Comparison of ENCODE assay signal across 1 cellular context in the genomic region with DNA sequence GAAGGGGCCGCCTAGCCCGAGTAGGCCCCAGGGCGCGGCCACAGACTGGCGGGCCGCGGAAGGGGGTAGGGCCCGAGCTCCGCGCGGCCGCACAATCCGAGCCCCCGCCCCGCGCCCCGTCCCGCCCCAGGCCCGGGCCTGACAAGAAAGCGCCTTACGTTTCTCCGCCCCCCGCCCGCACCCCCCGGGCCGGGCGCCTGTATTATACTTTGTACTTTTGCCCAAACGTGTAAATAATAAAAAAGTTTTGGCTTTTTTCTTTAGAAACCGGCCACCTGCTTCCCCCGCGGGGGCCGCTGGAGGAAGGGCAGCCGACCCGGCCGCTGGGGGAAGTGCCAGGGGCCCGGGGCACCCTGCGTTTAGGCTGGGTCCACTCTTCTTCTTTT.
TF ChIP-seq lines count a peak whose summit lies in the region.

No MANE protein-coding gene starts in this region.

TF ChIP-seq in A549, 52 proteins besides CTCF, POLR2A, EP300 and RAD21 (continued from another document):
- TF ChIP-seq, protein P1, sequence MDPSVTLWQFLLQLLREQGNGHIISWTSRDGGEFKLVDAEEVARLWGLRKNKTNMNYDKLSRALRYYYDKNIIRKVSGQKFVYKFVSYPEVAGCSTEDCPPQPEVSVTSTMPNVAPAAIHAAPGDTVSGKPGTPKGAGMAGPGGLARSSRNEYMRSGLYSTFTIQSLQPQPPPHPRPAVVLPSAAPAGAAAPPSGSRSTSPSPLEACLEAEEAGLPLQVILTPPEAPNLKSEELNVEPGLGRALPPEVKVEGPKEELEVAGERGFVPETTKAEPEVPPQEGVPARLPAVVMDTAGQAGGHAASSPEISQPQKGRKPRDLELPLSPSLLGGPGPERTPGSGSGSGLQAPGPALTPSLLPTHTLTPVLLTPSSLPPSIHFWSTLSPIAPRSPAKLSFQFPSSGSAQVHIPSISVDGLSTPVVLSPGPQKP (IDR thresholded peaks at IDR 0.05; ENCODE audit: low read depth, low read length): no peak
- no peak for TF ChIP-seq CBX2 (IDR thresholded peaks at IDR 0.05; ENCODE audit: borderline replicate concordance, low read depth)
- no peak for TF ChIP-seq CHD4 (IDR thresholded peaks at IDR 0.05; ENCODE audit: borderline replicate concordance)
- no peak for TF ChIP-seq MAFK (IDR thresholded peaks at IDR 0.05; ENCODE audit: partially characterized antibody)
- TF ChIP-seq JUN (IDR thresholded peaks at IDR 0.05): no peak
- no peak for TF ChIP-seq GATA3 (IDR thresholded peaks at IDR 0.05; ENCODE audit: borderline replicate concordance)
- TF ChIP-seq, protein P2, sequence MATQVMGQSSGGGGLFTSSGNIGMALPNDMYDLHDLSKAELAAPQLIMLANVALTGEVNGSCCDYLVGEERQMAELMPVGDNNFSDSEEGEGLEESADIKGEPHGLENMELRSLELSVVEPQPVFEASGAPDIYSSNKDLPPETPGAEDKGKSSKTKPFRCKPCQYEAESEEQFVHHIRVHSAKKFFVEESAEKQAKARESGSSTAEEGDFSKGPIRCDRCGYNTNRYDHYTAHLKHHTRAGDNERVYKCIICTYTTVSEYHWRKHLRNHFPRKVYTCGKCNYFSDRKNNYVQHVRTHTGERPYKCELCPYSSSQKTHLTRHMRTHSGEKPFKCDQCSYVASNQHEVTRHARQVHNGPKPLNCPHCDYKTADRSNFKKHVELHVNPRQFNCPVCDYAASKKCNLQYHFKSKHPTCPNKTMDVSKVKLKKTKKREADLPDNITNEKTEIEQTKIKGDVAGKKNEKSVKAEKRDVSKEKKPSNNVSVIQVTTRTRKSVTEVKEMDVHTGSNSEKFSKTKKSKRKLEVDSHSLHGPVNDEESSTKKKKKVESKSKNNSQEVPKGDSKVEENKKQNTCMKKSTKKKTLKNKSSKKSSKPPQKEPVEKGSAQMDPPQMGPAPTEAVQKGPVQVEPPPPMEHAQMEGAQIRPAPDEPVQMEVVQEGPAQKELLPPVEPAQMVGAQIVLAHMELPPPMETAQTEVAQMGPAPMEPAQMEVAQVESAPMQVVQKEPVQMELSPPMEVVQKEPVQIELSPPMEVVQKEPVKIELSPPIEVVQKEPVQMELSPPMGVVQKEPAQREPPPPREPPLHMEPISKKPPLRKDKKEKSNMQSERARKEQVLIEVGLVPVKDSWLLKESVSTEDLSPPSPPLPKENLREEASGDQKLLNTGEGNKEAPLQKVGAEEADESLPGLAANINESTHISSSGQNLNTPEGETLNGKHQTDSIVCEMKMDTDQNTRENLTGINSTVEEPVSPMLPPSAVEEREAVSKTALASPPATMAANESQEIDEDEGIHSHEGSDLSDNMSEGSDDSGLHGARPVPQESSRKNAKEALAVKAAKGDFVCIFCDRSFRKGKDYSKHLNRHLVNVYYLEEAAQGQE (IDR thresholded peaks at IDR 0.05): no peak
- TF ChIP-seq, protein P3, sequence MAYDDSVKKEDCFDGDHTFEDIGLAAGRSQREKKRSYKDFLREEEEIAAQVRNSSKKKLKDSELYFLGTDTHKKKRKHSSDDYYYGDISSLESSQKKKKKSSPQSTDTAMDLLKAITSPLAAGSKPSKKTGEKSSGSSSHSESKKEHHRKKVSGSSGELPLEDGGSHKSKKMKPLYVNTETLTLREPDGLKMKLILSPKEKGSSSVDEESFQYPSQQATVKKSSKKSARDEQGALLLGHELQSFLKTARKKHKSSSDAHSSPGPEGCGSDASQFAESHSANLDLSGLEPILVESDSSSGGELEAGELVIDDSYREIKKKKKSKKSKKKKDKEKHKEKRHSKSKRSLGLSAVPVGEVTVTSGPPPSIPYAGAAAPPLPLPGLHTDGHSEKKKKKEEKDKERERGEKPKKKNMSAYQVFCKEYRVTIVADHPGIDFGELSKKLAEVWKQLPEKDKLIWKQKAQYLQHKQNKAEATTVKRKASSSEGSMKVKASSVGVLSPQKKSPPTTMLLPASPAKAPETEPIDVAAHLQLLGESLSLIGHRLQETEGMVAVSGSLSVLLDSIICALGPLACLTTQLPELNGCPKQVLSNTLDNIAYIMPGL (CRISPR knock-in tag; IDR thresholded peaks at IDR 0.05; ENCODE audit: borderline replicate concordance): no peak
- TF ChIP-seq BHLHE40 (IDR thresholded peaks at IDR 0.05; ENCODE audit: low read depth, low read length): no peak
- TF ChIP-seq RCOR1 (IDR thresholded peaks at IDR 0.05; ENCODE audit: low read depth, low read length): no peak
- TF ChIP-seq HDAC2 (IDR thresholded peaks at IDR 0.05): no peak
